1 cellular context compared by ENCODE assay signal in the genomic region with DNA sequence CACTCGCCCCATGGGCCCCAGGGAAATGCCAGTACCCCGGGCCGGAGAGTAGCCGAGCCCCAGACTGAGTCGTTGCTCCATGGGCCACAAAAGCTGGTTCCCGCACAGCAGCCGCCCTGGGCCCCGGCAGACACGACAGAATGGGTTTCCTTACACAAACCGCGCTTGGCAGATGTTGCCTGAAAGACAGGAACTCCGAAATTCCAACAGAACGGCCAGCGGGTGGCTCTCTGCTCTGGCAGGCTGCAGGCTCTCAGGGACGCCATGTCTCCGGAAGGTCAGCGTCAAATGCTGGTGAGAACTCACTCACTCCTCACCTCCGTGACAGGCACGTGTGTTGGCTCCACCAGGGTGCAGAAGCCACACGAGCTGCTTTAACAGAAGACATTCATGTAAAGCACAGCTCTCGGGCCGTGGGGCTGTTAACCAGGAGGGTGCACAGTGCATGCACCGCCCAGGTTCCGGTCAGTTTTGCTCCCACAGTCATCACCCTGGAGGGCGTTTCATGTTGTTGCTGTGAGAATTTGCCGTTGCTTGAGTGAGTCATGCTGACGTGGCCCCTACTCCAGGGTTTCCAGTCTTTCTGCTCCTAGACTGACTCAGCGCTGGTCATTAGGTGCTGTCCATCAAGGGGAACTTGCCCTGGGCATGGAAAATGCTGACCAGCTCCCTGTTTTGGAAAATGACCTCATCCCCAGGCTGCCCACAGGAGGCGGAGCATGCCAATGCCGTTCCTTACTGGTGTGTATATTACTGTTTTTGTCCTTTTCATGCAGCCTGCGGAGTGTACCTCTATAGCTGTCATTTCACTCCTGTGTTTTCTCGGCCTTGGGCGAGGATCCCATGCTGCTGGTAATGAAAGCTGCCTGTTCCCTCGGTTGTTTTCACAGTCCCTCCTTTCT.
TF ChIP-seq lines count a peak whose summit lies in the region.

No MANE protein-coding gene starts in this region.

TF ChIP-seq in K562, 482 proteins besides CTCF, POLR2A, EP300 and RAD21 (continued from another document and continues in another):
- TF ChIP-seq KAT8 (IDR thresholded peaks at IDR 0.05; ENCODE audit: low read depth) = no peak
- TF ChIP-seq CXXC5 (CRISPR knock-in tag; IDR thresholded peaks at IDR 0.05) = peak; percentile 74
- no peak for TF ChIP-seq ZNF444 (CRISPR knock-in tag; IDR thresholded peaks at IDR 0.05)
- TF ChIP-seq NFATC3 (IDR thresholded peaks at IDR 0.05) = peak; percentile 97
- no peak for TF ChIP-seq ZHX1 (conservative IDR thresholded peaks at IDR 0.05; ENCODE audit: low read length)
- TF ChIP-seq LEF1 (IDR thresholded peaks at IDR 0.05) = 0 out of 2 replicates have a peak, but pooled peaks have one; percentile 20
- peak; percentile 45; the same call in 1 of the 2 replicates for TF ChIP-seq CTBP1 (IDR thresholded peaks at IDR 0.05; ENCODE audit: borderline replicate concordance)
- TF ChIP-seq ETV6 (IDR thresholded peaks at IDR 0.05; ENCODE audit: borderline replicate concordance in 1 of 2, low read depth in 2 of 2, low read length in 1 of 2) = no peak; a peak in 1 of 4 replicates
- no peak for TF ChIP-seq ETV6 (CRISPR knock-in tag; IDR thresholded peaks at IDR 0.05; ENCODE audit: borderline replicate concordance)
- peak; percentile 80 for TF ChIP-seq FOS (IDR thresholded peaks at IDR 0.05; ENCODE audit: extremely low read depth, insufficient read length)
- peak; percentile 86 for TF ChIP-seq ZNF589 (CRISPR knock-in tag; IDR thresholded peaks at IDR 0.05; ENCODE audit: low read depth)
- no peak for TF ChIP-seq SMARCA5 (IDR thresholded peaks at IDR 0.05)
- no peak for TF ChIP-seq PYGO2 (tag; IDR thresholded peaks at IDR 0.05)
- TF ChIP-seq, protein P1, sequence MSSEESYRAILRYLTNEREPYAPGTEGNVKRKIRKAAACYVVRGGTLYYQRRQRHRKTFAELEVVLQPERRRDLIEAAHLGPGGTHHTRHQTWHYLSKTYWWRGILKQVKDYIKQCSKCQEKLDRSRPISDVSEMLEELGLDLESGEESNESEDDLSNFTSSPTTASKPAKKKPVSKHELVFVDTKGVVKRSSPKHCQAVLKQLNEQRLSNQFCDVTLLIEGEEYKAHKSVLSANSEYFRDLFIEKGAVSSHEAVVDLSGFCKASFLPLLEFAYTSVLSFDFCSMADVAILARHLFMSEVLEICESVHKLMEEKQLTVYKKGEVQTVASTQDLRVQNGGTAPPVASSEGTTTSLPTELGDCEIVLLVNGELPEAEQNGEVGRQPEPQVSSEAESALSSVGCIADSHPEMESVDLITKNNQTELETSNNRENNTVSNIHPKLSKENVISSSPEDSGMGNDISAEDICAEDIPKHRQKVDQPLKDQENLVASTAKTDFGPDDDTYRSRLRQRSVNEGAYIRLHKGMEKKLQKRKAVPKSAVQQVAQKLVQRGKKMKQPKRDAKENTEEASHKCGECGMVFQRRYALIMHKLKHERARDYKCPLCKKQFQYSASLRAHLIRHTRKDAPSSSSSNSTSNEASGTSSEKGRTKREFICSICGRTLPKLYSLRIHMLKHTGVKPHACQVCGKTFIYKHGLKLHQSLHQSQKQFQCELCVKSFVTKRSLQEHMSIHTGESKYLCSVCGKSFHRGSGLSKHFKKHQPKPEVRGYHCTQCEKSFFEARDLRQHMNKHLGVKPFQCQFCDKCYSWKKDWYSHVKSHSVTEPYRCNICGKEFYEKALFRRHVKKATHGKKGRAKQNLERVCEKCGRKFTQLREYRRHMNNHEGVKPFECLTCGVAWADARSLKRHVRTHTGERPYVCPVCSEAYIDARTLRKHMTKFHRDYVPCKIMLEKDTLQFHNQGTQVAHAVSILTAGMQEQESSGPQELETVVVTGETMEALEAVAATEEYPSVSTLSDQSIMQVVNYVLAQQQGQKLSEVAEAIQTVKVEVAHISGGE (CRISPR knock-in tag; IDR thresholded peaks at IDR 0.05) = peak in 1 of 3 experiments; percentile 89; a peak in 2 of 6 replicates
- no peak for TF ChIP-seq CREBBP (IDR thresholded peaks at IDR 0.05; ENCODE audit: low read depth, low read length)
- no peak for TF ChIP-seq ZNF282 (CRISPR knock-in tag; IDR thresholded peaks at IDR 0.05)
- no peak for TF ChIP-seq MTF1 (CRISPR knock-in tag; IDR thresholded peaks at IDR 0.05; ENCODE audit: borderline replicate concordance)
- no peak for TF ChIP-seq ZNF785 (CRISPR knock-in tag; IDR thresholded peaks at IDR 0.05)
- TF ChIP-seq SMARCC2 (IDR thresholded peaks at IDR 0.05; ENCODE audit: low read depth) = peak; percentile 71; the same call in 1 of the 2 replicates
- no peak for TF ChIP-seq LARP7 (IDR thresholded peaks at IDR 0.05)
- no peak for TF ChIP-seq BRCA1 (IDR thresholded peaks at IDR 0.05)
- no peak for TF ChIP-seq BRCA1 (CRISPR knock-in tag; IDR thresholded peaks at IDR 0.05)
- TF ChIP-seq NR4A1 (CRISPR knock-in tag; IDR thresholded peaks at IDR 0.05) = no peak
- TF ChIP-seq NR4A1 (tag; IDR thresholded peaks at IDR 0.05) = peak; percentile 65; the same call in 1 of the 2 replicates
- no peak for TF ChIP-seq ZNF263 (CRISPR knock-in tag; IDR thresholded peaks at IDR 0.05; ENCODE audit: borderline replicate concordance)
- TF ChIP-seq, protein P2, sequence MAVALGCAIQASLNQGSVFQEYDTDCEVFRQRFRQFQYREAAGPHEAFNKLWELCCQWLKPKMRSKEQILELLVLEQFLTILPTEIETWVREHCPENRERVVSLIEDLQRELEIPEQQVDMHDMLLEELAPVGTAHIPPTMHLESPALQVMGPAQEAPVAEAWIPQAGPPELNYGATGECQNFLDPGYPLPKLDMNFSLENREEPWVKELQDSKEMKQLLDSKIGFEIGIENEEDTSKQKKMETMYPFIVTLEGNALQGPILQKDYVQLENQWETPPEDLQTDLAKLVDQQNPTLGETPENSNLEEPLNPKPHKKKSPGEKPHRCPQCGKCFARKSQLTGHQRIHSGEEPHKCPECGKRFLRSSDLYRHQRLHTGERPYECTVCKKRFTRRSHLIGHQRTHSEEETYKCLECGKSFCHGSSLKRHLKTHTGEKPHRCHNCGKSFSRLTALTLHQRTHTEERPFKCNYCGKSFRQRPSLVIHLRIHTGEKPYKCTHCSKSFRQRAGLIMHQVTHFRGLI (CRISPR knock-in tag; IDR thresholded peaks at IDR 0.05) = no peak
- TF ChIP-seq ATF6 (CRISPR knock-in tag; IDR thresholded peaks at IDR 0.05) = peak; percentile 89; the same call in 1 of the 2 replicates
- 0 out of 2 replicates have a peak, but pooled peaks have one; percentile 12 for TF ChIP-seq CBFA2T3 (IDR thresholded peaks at IDR 0.05)
- TF ChIP-seq SRSF3 (IDR thresholded peaks at IDR 0.05; ENCODE audit: insufficient read depth, low read length) = no peak
- TF ChIP-seq RERE (CRISPR knock-in tag; IDR thresholded peaks at IDR 0.05; ENCODE audit: borderline replicate concordance) = peak; percentile 82; the same call in 1 of the 2 replicates
- no peak for TF ChIP-seq SNRNP70 (optimal IDR thresholded peaks at IDR 0.05; ENCODE audit: low read depth, low read length)
- TF ChIP-seq RUNX1 (IDR thresholded peaks at IDR 0.05; ENCODE audit: low read depth) = no peak
- no peak for TF ChIP-seq BDP1 (IDR thresholded peaks at IDR 0.05; ENCODE audit: insufficient read depth, insufficient read length)
- TF ChIP-seq, protein P3, sequence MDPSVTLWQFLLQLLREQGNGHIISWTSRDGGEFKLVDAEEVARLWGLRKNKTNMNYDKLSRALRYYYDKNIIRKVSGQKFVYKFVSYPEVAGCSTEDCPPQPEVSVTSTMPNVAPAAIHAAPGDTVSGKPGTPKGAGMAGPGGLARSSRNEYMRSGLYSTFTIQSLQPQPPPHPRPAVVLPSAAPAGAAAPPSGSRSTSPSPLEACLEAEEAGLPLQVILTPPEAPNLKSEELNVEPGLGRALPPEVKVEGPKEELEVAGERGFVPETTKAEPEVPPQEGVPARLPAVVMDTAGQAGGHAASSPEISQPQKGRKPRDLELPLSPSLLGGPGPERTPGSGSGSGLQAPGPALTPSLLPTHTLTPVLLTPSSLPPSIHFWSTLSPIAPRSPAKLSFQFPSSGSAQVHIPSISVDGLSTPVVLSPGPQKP (CRISPR knock-in tag; IDR thresholded peaks at IDR 0.05) = no peak
- no peak for TF ChIP-seq ZMIZ1 (IDR thresholded peaks at IDR 0.05; ENCODE audit: low read depth in 2 of 2, low read length in 2 of 2)
- no peak for TF ChIP-seq RBM25 (IDR thresholded peaks at IDR 0.05; ENCODE audit: low read depth, low read length, severe bottlenecking)
- no peak for TF ChIP-seq SMAD2 (IDR thresholded peaks at IDR 0.05; ENCODE audit: low read depth, low read length)
- TF ChIP-seq RFX5 (IDR thresholded peaks at IDR 0.05; ENCODE audit: low read depth, low read length) = no peak
